In the genomic region with DNA sequence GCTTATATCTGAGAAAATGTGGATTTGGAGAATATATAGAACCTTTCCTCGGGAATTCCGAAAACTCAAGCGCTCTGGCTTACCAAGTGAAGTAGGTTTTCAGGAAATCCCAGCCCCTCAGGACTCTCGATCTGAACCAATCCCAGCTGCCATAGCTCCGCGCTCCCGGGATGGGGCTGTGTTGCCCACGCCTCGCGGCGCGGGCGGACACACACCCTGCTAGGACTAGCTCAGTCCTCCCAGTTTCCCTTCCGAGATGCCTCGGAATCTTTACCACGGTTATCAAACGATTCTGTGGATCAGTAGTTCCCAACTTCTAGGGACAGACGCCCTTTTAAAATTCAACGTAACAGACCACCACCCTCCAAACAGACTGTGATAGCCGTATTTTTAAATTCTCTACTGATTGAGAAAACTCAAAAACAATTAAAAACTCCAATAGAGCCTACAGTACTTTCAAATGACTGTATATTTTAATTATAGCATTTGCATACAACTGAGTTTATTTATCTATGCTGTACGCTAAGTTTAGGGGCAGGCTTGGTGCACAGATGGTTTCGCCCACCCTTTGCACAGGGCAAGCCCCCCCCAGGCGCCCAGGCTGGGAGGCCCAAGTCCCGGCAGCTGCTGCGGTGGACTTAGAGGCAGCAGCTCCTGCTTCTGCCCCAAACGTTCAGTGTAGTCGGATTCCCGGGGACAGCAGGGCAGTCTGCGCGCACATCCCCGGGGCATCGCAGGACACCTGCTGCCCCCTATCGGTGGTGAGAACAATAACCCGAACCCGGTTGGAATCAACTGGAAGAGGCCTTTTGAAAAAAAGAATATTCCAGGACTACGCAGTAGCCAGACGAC, we compare ENCODE assay signal across 8 cellular contexts. TPM values are rescaled to one million over a fixed set of nuclear protein-coding genes. Genes with fewer than 3 reads are reported as not detected.
A peak's percentile ranks its signal among the peaks of the same experiment; 100 is the strongest.
DNase-seq lines count a peak whose midpoint lies in the region; ATAC-seq and TF ChIP-seq lines count a peak whose summit lies in the region.

No MANE protein-coding gene starts in this region.

- DNase-seq in SJCRH30 = peak; percentile 92 to 94
- DNase-seq in activated naive CD4-positive, alpha-beta T cell treated with anti-CD3 and anti-CD28 coated beads, Interleukin-2, amount 50 U/mL, for 72 hours (ENCODE audit: low spot score in 2 of 2) = peak; percentile 68 to 70
- DNase-seq in glomerular visceral epithelial cell (ENCODE audit: extremely low spot score) = peak; percentile 87
- peak; percentile 42 for DNase-seq in omental fat pad (ENCODE audit: low spot score)
- DNase-seq in tibial nerve (ENCODE audit: low spot score in 2 of 2) = peak; percentile 40 to 53

- TF ChIP-seq EP300 in tibial nerve (IDR thresholded peaks at IDR 0.05) = peak in 1 of 2 donors; percentile 65

- peak overlapping the region; percentile 96 for H3K4me2 ChIP-seq in DOHH2 (ENCODE audit: low read length)

- H3K36me3 Mint-ChIP-seq in activated naive CD4-positive, alpha-beta T cell treated with anti-CD3 and anti-CD28 coated beads, Interleukin-2, amount 50 U/mL, for 72 hours = no peaks in the 10 kb centered on the region

- ATAC-seq in GM21529 (IDR thresholded peaks at IDR 0.05; ENCODE audit: unreplicated experiment) (peak; percentile 61), omental fat pad (ENCODE audit: low FRiP score) (peak; percentile 84)
- ATAC-seq in activated naive CD4-positive, alpha-beta T cell treated with anti-CD3 and anti-CD28 coated beads, Interleukin-2, amount 50 U/mL, for 72 hours = peak; percentile 50 to 68

- H3K27ac ChIP-seq in DOHH2 (ENCODE audit: low read depth, low read length) = no peak overlapping the region
- H3K27ac ChIP-seq in HUES6 (ENCODE audit: low read depth, low read length) = no peak overlapping the region
- H3K27ac ChIP-seq in SJCRH30 = peak overlapping the region; percentile 57
- peak overlapping the region; percentile 75 to 97 (median 94) for H3K27ac ChIP-seq in tibial nerve

- no peaks in the 10 kb centered on the region for H3K79me2 ChIP-seq in DOHH2 (ENCODE audit: control insufficient read depth, low read length)

- 2 to 6% methylated on average over 37 of the region's 37 CpGs for WGBS in tibial nerve, 2 donors

- H3K4me3 ChIP-seq in DOHH2 (ENCODE audit: low read length) (peak overlapping the region; percentile 85), HUES6 (ENCODE audit: low read depth, low read length) (peak overlapping the region; percentile 62), SJCRH30 (peak overlapping the region; percentile 59), tibial nerve (peak overlapping the region; percentile 55 to 91 (median 78))

- TF ChIP-seq CTCF in DOHH2 (IDR thresholded peaks at IDR 0.05; ENCODE audit: low read depth, low read length, poor library complexity, severe bottlenecking) (peak; percentile 90), omental fat pad (IDR thresholded peaks at IDR 0.05) (peak in 1 of 3 donors; percentile 29), tibial nerve (IDR thresholded peaks at IDR 0.05) (peak; percentile 85 to 90 (median 89))

- no peaks in the 10 kb centered on the region for H3K9me2 ChIP-seq in DOHH2 (replicated peaks; ENCODE audit: control insufficient read depth, low read length)

- no peak overlapping the region for H3K27ac Mint-ChIP-seq in activated naive CD4-positive, alpha-beta T cell treated with anti-CD3 and anti-CD28 coated beads, Interleukin-2, amount 50 U/mL, for 72 hours

- no peaks in the 10 kb centered on the region for H3K36me3 ChIP-seq in DOHH2 (ENCODE audit: control insufficient read depth, low read length)
- H3K36me3 ChIP-seq in HUES6 (ENCODE audit: control insufficient read depth, insufficient read depth, low read length) = no peaks in the 10 kb centered on the region
- no peaks in the 10 kb centered on the region for H3K36me3 ChIP-seq in SJCRH30
- H3K36me3 ChIP-seq in tibial nerve = no peaks in the 10 kb centered on the region

- H3K27me3 ChIP-seq in DOHH2 (ENCODE audit: control insufficient read depth, low read length) (peaks cover 19% of the 10 kb centered on the region), HUES6 (ENCODE audit: control insufficient read depth, insufficient read depth, low read length) (peaks cover 24% of the 10 kb centered on the region), SJCRH30 (no peaks in the 10 kb centered on the region), tibial nerve (no peaks in the 10 kb centered on the region)

- TF ChIP-seq POLR2A in tibial nerve (IDR thresholded peaks at IDR 0.05) = no peak

- no peaks in the 10 kb centered on the region for H4K20me1 ChIP-seq in DOHH2 (ENCODE audit: control insufficient read depth, insufficient read depth, low read depth, low read length)

- H3K4me1 ChIP-seq in DOHH2 (ENCODE audit: control insufficient read depth, low read length) (peaks cover 76% of the 10 kb centered on the region), HUES6 (ENCODE audit: control insufficient read depth, insufficient read depth, low read length) (peaks cover 4% of the 10 kb centered on the region; the same call in 1 of the 2 replicates), SJCRH30 (peaks cover 10% of the 10 kb centered on the region), tibial nerve (peaks cover 0 to 24% (median 0%) of the 10 kb centered on the region in 4 donors)

- H3F3A ChIP-seq in DOHH2 (ENCODE audit: control insufficient read depth, insufficient read depth) = peaks cover 7% of the 10 kb centered on the region

- H3K9ac ChIP-seq in HUES6 (ENCODE audit: low read length) = peak overlapping the region; percentile 21

- no peaks in the 10 kb centered on the region for H3K9me3 Mint-ChIP-seq in activated naive CD4-positive, alpha-beta T cell treated with anti-CD3 and anti-CD28 coated beads, Interleukin-2, amount 50 U/mL, for 72 hours

- H3K9me3 ChIP-seq in DOHH2 (ENCODE audit: control insufficient read depth, insufficient read depth, low read length) (no peaks in the 10 kb centered on the region), HUES6 (ENCODE audit: control insufficient read depth, insufficient read depth, low read depth, low read length) (no peaks in the 10 kb centered on the region), SJCRH30 (replicated peaks) (no peaks in the 10 kb centered on the region), tibial nerve (no peaks in the 10 kb centered on the region)

RNA-seq across cellular contexts. Expression of gene CCDC54, which starts 52.3 kb away (rescaled TPM):
- total RNA-seq in SJCRH30 (2014; rRNA removed; shearing (Covaris generic)) = not detected in 2 replicates
- not detected for total RNA-seq in activated naive CD4-positive, alpha-beta T cell treated with anti-CD3 and anti-CD28 coated beads, Interleukin-2, amount 50 U/mL, for 72 hours
- not detected for total RNA-seq in omental fat pad
- total RNA-seq in tibial nerve = not detected

Comparison
In these comparisons a context has a peak if more than half of its experiments do, and no peak if none do; other contexts are left out.
1. H3K27ac ChIP-seq: peak in SJCRH30 (single experiment) and tibial nerve (4 of 4); none in DOHH2 (single experiment) and HUES6 (single experiment).
2. DNase-seq: peak in every context shown above with its lines; median percentile 93 in SJCRH30; 87 in glomerular visceral epithelial cell; 69 in activated naive CD4-positive, alpha-beta T cell treated with anti-CD3 and anti-CD28 coated beads, Interleukin-2, amount 50 U/mL, for 72 hours; 46 in tibial nerve; 42 in omental fat pad.
3. Peak in every context shown above with its lines, with median percentiles within 50 percentile points of each other: H3K4me3 ChIP-seq and ATAC-seq.